Comparison of ENCODE assay signal across 18 cellular contexts in the genomic region with DNA sequence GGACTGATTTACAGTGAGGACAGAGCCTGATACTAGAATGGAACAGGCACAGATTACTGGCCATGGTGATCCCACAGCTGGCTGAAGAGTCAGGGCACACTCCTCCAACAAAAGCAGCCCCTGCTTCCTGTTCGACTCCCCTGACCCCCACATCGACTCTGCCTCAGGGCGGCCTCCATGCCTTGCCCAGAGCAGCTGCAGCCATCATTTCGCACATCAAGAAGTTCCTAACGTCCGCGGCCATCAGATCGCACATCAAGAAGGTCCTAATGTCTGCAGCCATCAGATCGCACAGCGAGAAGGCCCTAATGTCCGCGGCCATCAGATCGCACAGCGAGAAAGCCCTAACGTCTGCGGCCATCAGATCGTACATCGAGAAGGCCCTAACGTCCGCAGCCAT.
"Had no signal": no experiment of that assay in that cellular context is flagged by ENCODE, and none has a peak within 500 bp of the region (broad histone marks: within the 10 kb centered on the region; RNA-seq: fewer than 3 reads in every experiment).

No MANE protein-coding gene starts in this region.

- ATAC-seq: effector memory CD8-positive, alpha-beta T cell; gastroesophageal sphincter; left colon; naive thymus-derived CD4-positive, alpha-beta T cell; stimulated activated naive CD8-positive, alpha-beta T cell treated with anti-CD3 and anti-CD28 coated beads, Interleukin-15, Interleukin-2, amounts not matched to agents 100 U/mL and 50 U/mL, for 24 hours; upper lobe of right lung had no signal

- H3K4me3 ChIP-seq: esophagus squamous epithelium, gastroesophageal sphincter, lung, tibial artery, upper lobe of right lung had no signal

- H3K27ac ChIP-seq: esophagus squamous epithelium, gastroesophageal sphincter, tibial artery, upper lobe of right lung had no signal

- H3K27me3 ChIP-seq: esophagus squamous epithelium, upper lobe of right lung had no signal

- H3K4me1 ChIP-seq: gastroesophageal sphincter, tibial artery, upper lobe of right lung had no signal

- H3K9me3 ChIP-seq: esophagus squamous epithelium, gastroesophageal sphincter, tibial artery, upper lobe of right lung had no signal

- H3K36me3 ChIP-seq: esophagus squamous epithelium, gastroesophageal sphincter, tibial artery, upper lobe of right lung had no signal

- DNase-seq: effector memory CD8-positive, alpha-beta T cell; esophagus squamous epithelium; foreskin fibroblast; glutamatergic neuron; left colon; left ventricle myocardium superior; mesenchymal stem cell; naive thymus-derived CD4-positive, alpha-beta T cell; nephron progenitor cell; small intestine; stimulated activated CD4-positive, alpha-beta T cell treated with anti-CD3 and anti-CD28 coated beads, Interleukin-12 subunit alpha, Interleukin-12 subunit beta, amount 100 ng/mL, for 4 hours; stimulated activated CD4-positive, alpha-beta T cell treated with anti-CD3 and anti-CD28 coated beads, Interleukin-2, amount 100 ng/mL, for 48 hours; stimulated activated naive CD8-positive, alpha-beta T cell treated with anti-CD3 and anti-CD28 coated beads, Interleukin-15, Interleukin-2, amounts not matched to agents 100 U/mL and 50 U/mL, for 24 hours; tibial artery; upper lobe of right lung had no signal

- FAIRE-seq: colon, small intestine had no signal
